1 cellular context compared by ENCODE assay signal in the genomic region with DNA sequence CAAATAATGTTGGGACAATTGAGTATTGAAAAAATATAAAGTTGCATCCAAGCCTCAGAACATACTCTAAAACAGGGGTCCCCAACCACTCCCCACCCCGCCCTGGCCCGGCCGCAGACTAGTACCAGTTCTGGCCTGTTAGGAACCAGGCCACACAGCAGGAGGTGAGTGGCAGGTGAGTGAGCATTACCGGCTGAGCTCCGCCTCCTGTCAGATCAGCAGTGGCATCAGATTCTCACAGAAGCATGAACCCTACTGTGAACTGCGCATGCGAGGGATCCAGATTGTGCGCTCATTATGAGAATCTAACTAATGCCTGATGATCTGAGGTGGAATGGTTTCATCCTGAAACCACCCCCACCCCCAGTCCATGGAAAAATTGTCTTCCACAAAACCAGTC.
TF ChIP-seq lines count a peak whose summit lies in the region.

No MANE protein-coding gene starts in this region.

TF ChIP-seq in IMR-90, 13 proteins besides CTCF, POLR2A, EP300 and RAD21:
- no peak for TF ChIP-seq USF2 (IDR thresholded peaks at IDR 0.05; ENCODE audit: low read depth, low read length)
- TF ChIP-seq MAFK (IDR thresholded peaks at IDR 0.05; ENCODE audit: low read depth, low read length) = no peak
- no peak for TF ChIP-seq MXI1 (IDR thresholded peaks at IDR 0.05; ENCODE audit: borderline replicate concordance, low read depth, low read length)
- TF ChIP-seq RFX5 (IDR thresholded peaks at IDR 0.05; ENCODE audit: low read depth, low read length) = no peak
- no peak for TF ChIP-seq ELK1 (IDR thresholded peaks at IDR 0.05; ENCODE audit: borderline replicate concordance, low read depth, low read length)
- no peak for TF ChIP-seq FOS (IDR thresholded peaks at IDR 0.05; ENCODE audit: low read depth, low read length)
- TF ChIP-seq MAZ (IDR thresholded peaks at IDR 0.05; ENCODE audit: borderline replicate concordance, low read depth, low read length) = no peak
- no peak for TF ChIP-seq CHD1 (IDR thresholded peaks at IDR 0.05; ENCODE audit: low read depth, low read length)
- no peak for TF ChIP-seq NFE2L2 (IDR thresholded peaks at IDR 0.05; ENCODE audit: low read depth, low read length)
- no peak for TF ChIP-seq RCOR1 (IDR thresholded peaks at IDR 0.05; ENCODE audit: insufficient replicate concordance, low read length)
- TF ChIP-seq CEBPB (IDR thresholded peaks at IDR 0.05; ENCODE audit: low read depth, low read length) = no peak
- TF ChIP-seq SMC3 (IDR thresholded peaks at IDR 0.05; ENCODE audit: low read depth, low read length) = no peak
- no peak for TF ChIP-seq BHLHE40 (IDR thresholded peaks at IDR 0.05; ENCODE audit: low read depth, low read length)
TF ChIP-seq in IMR-90: peak in this region for 0.
